Comparison of ENCODE assay signal across 22 cellular contexts in genomic region chr10:33039167-33039566, GRCh38.
"Had no signal": no experiment of that assay in that cellular context is flagged by ENCODE, and none has a peak within 500 bp of the region (broad histone marks: within the 10 kb centered on the region; RNA-seq: fewer than 3 reads in every experiment).

No MANE protein-coding gene starts in this region.

- H3K27ac Mint-ChIP-seq: activated CD8-positive, alpha-beta T cell treated with anti-CD3 and anti-CD28 coated beads for 36 hours; activated T-cell treated with anti-CD3 and anti-CD28 coated beads, Interleukin-2, amount 50 U/mL, for 24 hours; activated T-helper 2 cell treated with anti-CD3 and anti-CD28 coated beads, Interferon-gamma antibody, Interleukin-2, Interleukin-4, amounts not matched to agents 10 μg/mL and 5 μg/mL and 100 μg/mL, durations not matched to agents 14 hours and 24 hours and 36 hours; effector memory CD8-positive, alpha-beta T cell; naive thymus-derived CD4-positive, alpha-beta T cell; stimulated activated memory B cell treated with anti-CD40 and anti-IgM and Interleukin-4, amounts not matched to agents 10 μg/mL and 1 μg/mL and 100 μg/mL, for 72 hours had no signal

- H3K4me3 Mint-ChIP-seq: activated CD8-positive, alpha-beta T cell treated with anti-CD3 and anti-CD28 coated beads for 36 hours; activated T-cell treated with anti-CD3 and anti-CD28 coated beads, Interleukin-2, amount 50 U/mL, for 24 hours; brain; effector memory CD8-positive, alpha-beta T cell; naive thymus-derived CD4-positive, alpha-beta T cell; stimulated activated memory B cell treated with anti-CD40 and anti-IgM and Interleukin-4, amounts not matched to agents 10 μg/mL and 1 μg/mL and 100 μg/mL, for 72 hours had no signal

- H3K36me3 Mint-ChIP-seq: brain; naive thymus-derived CD4-positive, alpha-beta T cell; stimulated activated memory B cell treated with anti-CD40 and anti-IgM and Interleukin-4, amounts not matched to agents 10 μg/mL and 1 μg/mL and 100 μg/mL, for 72 hours had no signal

- DNase-seq: activated CD4-positive, alpha-beta T cell treated with anti-CD3 and anti-CD28 coated beads for 48 hours; activated CD4-positive, CD25-positive, alpha-beta regulatory T cell; activated CD8-positive, alpha-beta T cell treated with anti-CD3 and anti-CD28 coated beads for 36 hours; activated naive CD4-positive, alpha-beta T cell treated with Interleukin-2 at 50 U/mL for 16 hours; activated T-cell treated with anti-CD3 and anti-CD28 coated beads, Interleukin-2, amount 50 U/mL, for 24 hours; caudate nucleus; effector memory CD8-positive, alpha-beta T cell; foreskin keratinocyte; hippocampal formation; kidney glomerular epithelial cell; mesenchymal stem cell; naive thymus-derived CD4-positive, alpha-beta T cell; ovary; stimulated activated CD4-positive, alpha-beta T cell treated with anti-CD3 and anti-CD28 coated beads, Interleukin-4, amount 100 ng/mL, for 24 hours; testis; upper lobe of left lung had no signal

- H3K27me3 ChIP-seq: foreskin keratinocyte, ovary, testis, upper lobe of left lung had no signal

- H3K4me3 ChIP-seq: ovary, smooth muscle cell, testis, upper lobe of left lung had no signal

- ATAC-seq: activated CD8-positive, alpha-beta T cell treated with anti-CD3 and anti-CD28 coated beads for 36 hours; effector memory CD8-positive, alpha-beta T cell; foreskin keratinocyte; naive thymus-derived CD4-positive, alpha-beta T cell; sciatic nerve; stimulated activated memory B cell treated with anti-CD40 and anti-IgM and Interleukin-4, amounts not matched to agents 10 μg/mL and 1 μg/mL and 100 μg/mL, for 72 hours had no signal

- H3K9me3 Mint-ChIP-seq: activated CD8-positive, alpha-beta T cell treated with anti-CD3 and anti-CD28 coated beads for 36 hours; activated T-cell treated with anti-CD3 and anti-CD28 coated beads, Interleukin-2, amount 50 U/mL, for 24 hours; activated T-helper 2 cell treated with anti-CD3 and anti-CD28 coated beads, Interferon-gamma antibody, Interleukin-2, Interleukin-4, amounts not matched to agents 10 μg/mL and 5 μg/mL and 100 μg/mL, durations not matched to agents 14 hours and 24 hours and 36 hours; effector memory CD8-positive, alpha-beta T cell; naive thymus-derived CD4-positive, alpha-beta T cell; stimulated activated memory B cell treated with anti-CD40 and anti-IgM and Interleukin-4, amounts not matched to agents 10 μg/mL and 1 μg/mL and 100 μg/mL, for 72 hours had no signal

- H3K36me3 ChIP-seq: ovary, upper lobe of left lung had no signal

- H3K9me3 ChIP-seq: ovary, testis, upper lobe of left lung had no signal

- H3K27ac ChIP-seq: epithelial cell of prostate, foreskin keratinocyte, ovary, testis, upper lobe of left lung had no signal

- H3K27me3 Mint-ChIP-seq: brain; stimulated activated memory B cell treated with anti-CD40 and anti-IgM and Interleukin-4, amounts not matched to agents 10 μg/mL and 1 μg/mL and 100 μg/mL, for 72 hours had no signal

- H3K4me1 ChIP-seq: foreskin keratinocyte, upper lobe of left lung had no signal

- H3K4me2 ChIP-seq: smooth muscle cell had no signal
